In genomic region chr3:5429517-5429890, GRCh38 we compare ENCODE assay signal across 21 cellular contexts.
A peak's percentile ranks its signal among the peaks of the same experiment; 100 is the strongest.
DNase-seq lines count a peak whose midpoint lies in the region; ATAC-seq, FAIRE-seq and TF ChIP-seq lines count a peak whose summit lies in the region.
"Had no signal": no experiment of that assay in that cellular context is flagged by ENCODE, and none has a peak within 500 bp of the region (broad histone marks: within the 10 kb centered on the region; RNA-seq: fewer than 3 reads in every experiment).

No MANE protein-coding gene starts in this region.

- DNase-seq in esophagus muscularis mucosa (ENCODE audit: extremely low spot score) (peak; percentile 19), urothelium cell line (ENCODE audit: low spot score) (no peak), kidney (no peak)
- DNase-seq in stimulated activated CD4-positive, alpha-beta T cell treated with anti-CD3 and anti-CD28 coated beads, Interleukin-4, amount 100 ng/mL, for 4 hours: no peak
- DNase-seq: BE2C; Calu3; CD4-positive, CD25-positive, alpha-beta regulatory T cell; GM23248; NCI-H187; NCI-H2107; NCI-H510A; RPMI8226; SHP77 treated with DMSO at 0.1 percent for 48 hours; SK-N-SH; T-helper 1 cell had no signal

- no peak overlapping the region for H3K9ac ChIP-seq in kidney (ENCODE audit: low read length in 2 of 2)
- H3K9ac ChIP-seq: GM23248, SK-N-SH had no signal

- no peak for TF ChIP-seq EP300 in esophagus muscularis mucosa (IDR thresholded peaks at IDR 0.05)

- H3K4me3 ChIP-seq in esophagus muscularis mucosa (no peak overlapping the region), kidney (ENCODE audit: low read length in 2 of 2) (no peak overlapping the region)
- H3K4me3 ChIP-seq: GM23248, HAP-1 had no signal

- H3K27ac ChIP-seq in esophagus muscularis mucosa (replicated peaks in 1 of 4) (no peak overlapping the region), kidney (ENCODE audit: low read depth in 2 of 2, low read length in 2 of 2) (no peak overlapping the region)
- H3K27ac ChIP-seq: GM23248 had no signal

- H3K9me3 ChIP-seq in esophagus muscularis mucosa: no peaks in the 10 kb centered on the region
- no peaks in the 10 kb centered on the region for H3K9me3 ChIP-seq in kidney (ENCODE audit: control insufficient read depth in 1 of 2, low read length in 2 of 2)
- H3K9me3 ChIP-seq: BE2C, HAP-1, SK-N-SH had no signal

- ATAC-seq in GM18511 (IDR thresholded peaks at IDR 0.05; ENCODE audit: unreplicated experiment) (peak; percentile 0), GM21381 (IDR thresholded peaks at IDR 0.05; ENCODE audit: unreplicated experiment) (peak; percentile 3), HG03571 (IDR thresholded peaks at IDR 0.05; ENCODE audit: unreplicated experiment) (peak; percentile 3)
- ATAC-seq: PC-3 had no signal

- intact Hi-C loops in esophagus muscularis mucosa (cut with DNase I): no loop called here
- intact Hi-C loops in kidney (cut with DNase I): no loop called here

- FAIRE-seq in urothelium cell line (lab: Jason Lieb, UNC) (no peak), kidney (lab: Jason Lieb, UNC) (no peak)
- FAIRE-seq: A204.1 had no signal

- H3K36me3 ChIP-seq in esophagus muscularis mucosa: no peaks in the 10 kb centered on the region
- no peaks in the 10 kb centered on the region for H3K36me3 ChIP-seq in kidney (ENCODE audit: control insufficient read depth in 1 of 2, insufficient read depth in 2 of 2, low read length in 2 of 2)
- H3K36me3 ChIP-seq: BE2C, HAP-1 had no signal

- H3K27me3 ChIP-seq in esophagus muscularis mucosa: peaks cover 0 to 4% (median 0%) of the 10 kb centered on the region in 4 donors
- H3K27me3 ChIP-seq: BE2C had no signal

- TF ChIP-seq CTCF in esophagus muscularis mucosa (IDR thresholded peaks at IDR 0.05): no peak
- no peak for TF ChIP-seq CTCF in kidney (IDR thresholded peaks at IDR 0.05; ENCODE audit: borderline replicate concordance, extremely low read depth, insufficient read depth)

- no peak for TF ChIP-seq POLR2A in esophagus muscularis mucosa (IDR thresholded peaks at IDR 0.05; ENCODE audit: low read depth)

- peaks cover 0 to 4% (median 0%) of the 10 kb centered on the region in 4 donors for H3K4me1 ChIP-seq in esophagus muscularis mucosa
- peaks cover 0 to 6% of the 10 kb centered on the region in 2 donors for H3K4me1 ChIP-seq in kidney (ENCODE audit: control insufficient read depth in 1 of 2, insufficient read depth in 1 of 2, low read depth in 1 of 2, low read length in 2 of 2)
- H3K4me1 ChIP-seq: BE2C, HAP-1 had no signal
